1 cellular context compared by ENCODE assay signal in the genomic region with DNA sequence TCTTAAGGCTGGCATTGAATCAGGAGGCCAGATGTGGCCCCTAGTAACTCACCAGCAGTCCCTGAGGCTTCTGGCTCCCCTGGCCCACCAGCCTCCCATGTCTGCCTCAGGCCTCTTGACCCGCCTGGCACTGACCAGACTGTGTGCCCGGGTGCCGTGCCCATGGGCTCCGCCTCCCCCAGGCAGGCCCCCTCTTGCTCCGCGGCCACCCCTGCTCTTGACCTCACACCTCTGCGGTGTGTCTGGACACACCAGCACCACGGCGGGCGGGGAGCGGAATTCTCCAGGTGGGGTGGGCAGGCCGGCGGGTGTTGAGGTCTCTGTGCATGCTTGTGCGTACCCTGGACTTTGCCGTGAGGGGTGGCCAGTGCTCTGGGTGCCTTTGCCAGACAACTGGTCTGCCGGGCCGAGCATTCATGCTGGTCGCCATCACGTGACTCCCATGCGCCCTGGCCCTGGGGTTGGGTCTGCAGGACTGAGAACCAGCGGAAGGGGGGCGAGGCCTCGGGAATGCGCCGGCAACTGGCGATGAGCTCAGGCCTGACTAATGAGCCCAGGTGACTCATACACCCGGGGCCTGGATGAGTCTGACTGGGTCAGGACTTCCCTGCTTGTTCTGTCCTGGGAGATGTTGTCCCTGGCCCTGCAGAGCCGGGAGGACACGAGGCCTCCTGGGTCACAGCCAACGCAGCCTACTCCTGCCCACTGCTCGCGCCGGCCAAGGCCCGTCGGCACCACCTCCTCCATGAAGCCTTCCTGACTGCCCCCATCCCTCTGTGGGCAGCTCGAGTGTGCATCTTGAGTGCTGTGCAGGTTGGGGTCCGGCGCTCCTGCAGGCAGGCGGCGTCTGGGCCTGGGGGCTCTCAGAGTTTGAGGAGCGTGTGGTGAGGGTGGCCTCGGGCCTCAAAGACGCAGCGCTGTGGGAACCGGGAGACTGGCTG.
TF ChIP-seq lines count a peak whose summit lies in the region.

No MANE protein-coding gene starts in this region.

TF ChIP-seq in HepG2, 621 proteins besides CTCF, POLR2A, EP300 and RAD21 (continued from another document and continues in another):
- TF ChIP-seq, protein P1, sequence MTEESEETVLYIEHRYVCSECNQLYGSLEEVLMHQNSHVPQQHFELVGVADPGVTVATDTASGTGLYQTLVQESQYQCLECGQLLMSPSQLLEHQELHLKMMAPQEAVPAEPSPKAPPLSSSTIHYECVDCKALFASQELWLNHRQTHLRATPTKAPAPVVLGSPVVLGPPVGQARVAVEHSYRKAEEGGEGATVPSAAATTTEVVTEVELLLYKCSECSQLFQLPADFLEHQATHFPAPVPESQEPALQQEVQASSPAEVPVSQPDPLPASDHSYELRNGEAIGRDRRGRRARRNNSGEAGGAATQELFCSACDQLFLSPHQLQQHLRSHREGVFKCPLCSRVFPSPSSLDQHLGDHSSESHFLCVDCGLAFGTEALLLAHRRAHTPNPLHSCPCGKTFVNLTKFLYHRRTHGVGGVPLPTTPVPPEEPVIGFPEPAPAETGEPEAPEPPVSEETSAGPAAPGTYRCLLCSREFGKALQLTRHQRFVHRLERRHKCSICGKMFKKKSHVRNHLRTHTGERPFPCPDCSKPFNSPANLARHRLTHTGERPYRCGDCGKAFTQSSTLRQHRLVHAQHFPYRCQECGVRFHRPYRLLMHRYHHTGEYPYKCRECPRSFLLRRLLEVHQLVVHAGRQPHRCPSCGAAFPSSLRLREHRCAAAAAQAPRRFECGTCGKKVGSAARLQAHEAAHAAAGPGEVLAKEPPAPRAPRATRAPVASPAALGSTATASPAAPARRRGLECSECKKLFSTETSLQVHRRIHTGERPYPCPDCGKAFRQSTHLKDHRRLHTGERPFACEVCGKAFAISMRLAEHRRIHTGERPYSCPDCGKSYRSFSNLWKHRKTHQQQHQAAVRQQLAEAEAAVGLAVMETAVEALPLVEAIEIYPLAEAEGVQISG (CRISPR knock-in tag; IDR thresholded peaks at IDR 0.05), result peak; percentile 91
- TF ChIP-seq HDAC6 (IDR thresholded peaks at IDR 0.05; ENCODE audit: low read depth, low read length), result no peak
- no peak; the same call in none of the 2 replicates for TF ChIP-seq ZNF12 (CRISPR knock-in tag; IDR thresholded peaks at IDR 0.05)
- 0 out of 2 replicates have a peak, but pooled peaks have one; percentile 75 for TF ChIP-seq ZNF430 (CRISPR knock-in tag; IDR thresholded peaks at IDR 0.05)
- TF ChIP-seq DNMT1 (CRISPR knock-in tag; IDR thresholded peaks at IDR 0.05), result no peak
- no peak for TF ChIP-seq ZNF790 (CRISPR knock-in tag; IDR thresholded peaks at IDR 0.05; ENCODE audit: borderline replicate concordance)
- peak; percentile 87 for TF ChIP-seq MIXL1 (CRISPR knock-in tag; IDR thresholded peaks at IDR 0.05)
- peak; percentile 52; the same call in 1 of the 2 replicates for TF ChIP-seq LCORL (IDR thresholded peaks at IDR 0.05)
- peak; percentile 99 for TF ChIP-seq LCORL (CRISPR knock-in tag; IDR thresholded peaks at IDR 0.05)
- TF ChIP-seq, protein P2, sequence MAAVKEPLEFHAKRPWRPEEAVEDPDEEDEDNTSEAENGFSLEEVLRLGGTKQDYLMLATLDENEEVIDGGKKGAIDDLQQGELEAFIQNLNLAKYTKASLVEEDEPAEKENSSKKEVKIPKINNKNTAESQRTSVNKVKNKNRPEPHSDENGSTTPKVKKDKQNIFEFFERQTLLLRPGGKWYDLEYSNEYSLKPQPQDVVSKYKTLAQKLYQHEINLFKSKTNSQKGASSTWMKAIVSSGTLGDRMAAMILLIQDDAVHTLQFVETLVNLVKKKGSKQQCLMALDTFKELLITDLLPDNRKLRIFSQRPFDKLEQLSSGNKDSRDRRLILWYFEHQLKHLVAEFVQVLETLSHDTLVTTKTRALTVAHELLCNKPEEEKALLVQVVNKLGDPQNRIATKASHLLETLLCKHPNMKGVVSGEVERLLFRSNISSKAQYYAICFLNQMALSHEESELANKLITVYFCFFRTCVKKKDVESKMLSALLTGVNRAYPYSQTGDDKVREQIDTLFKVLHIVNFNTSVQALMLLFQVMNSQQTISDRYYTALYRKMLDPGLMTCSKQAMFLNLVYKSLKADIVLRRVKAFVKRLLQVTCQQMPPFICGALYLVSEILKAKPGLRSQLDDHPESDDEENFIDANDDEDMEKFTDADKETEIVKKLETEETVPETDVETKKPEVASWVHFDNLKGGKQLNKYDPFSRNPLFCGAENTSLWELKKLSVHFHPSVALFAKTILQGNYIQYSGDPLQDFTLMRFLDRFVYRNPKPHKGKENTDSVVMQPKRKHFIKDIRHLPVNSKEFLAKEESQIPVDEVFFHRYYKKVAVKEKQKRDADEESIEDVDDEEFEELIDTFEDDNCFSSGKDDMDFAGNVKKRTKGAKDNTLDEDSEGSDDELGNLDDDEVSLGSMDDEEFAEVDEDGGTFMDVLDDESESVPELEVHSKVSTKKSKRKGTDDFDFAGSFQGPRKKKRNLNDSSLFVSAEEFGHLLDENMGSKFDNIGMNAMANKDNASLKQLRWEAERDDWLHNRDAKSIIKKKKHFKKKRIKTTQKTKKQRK (IDR thresholded peaks at IDR 0.05; ENCODE audit: low read length), result no peak
- TF ChIP-seq ZBTB42 (CRISPR knock-in tag; IDR thresholded peaks at IDR 0.05), result 0 out of 2 replicates have a peak, but pooled peaks have one; percentile 31
- 0 out of 2 replicates have a peak, but pooled peaks have one; percentile 74 for TF ChIP-seq ZNF205 (CRISPR knock-in tag; IDR thresholded peaks at IDR 0.05)
- peak; percentile 95 for TF ChIP-seq ZNF451 (CRISPR knock-in tag; IDR thresholded peaks at IDR 0.05)
- peak; percentile 87 for TF ChIP-seq RFXAP (CRISPR knock-in tag; IDR thresholded peaks at IDR 0.05; ENCODE audit: borderline replicate concordance)
- TF ChIP-seq, protein P3, sequence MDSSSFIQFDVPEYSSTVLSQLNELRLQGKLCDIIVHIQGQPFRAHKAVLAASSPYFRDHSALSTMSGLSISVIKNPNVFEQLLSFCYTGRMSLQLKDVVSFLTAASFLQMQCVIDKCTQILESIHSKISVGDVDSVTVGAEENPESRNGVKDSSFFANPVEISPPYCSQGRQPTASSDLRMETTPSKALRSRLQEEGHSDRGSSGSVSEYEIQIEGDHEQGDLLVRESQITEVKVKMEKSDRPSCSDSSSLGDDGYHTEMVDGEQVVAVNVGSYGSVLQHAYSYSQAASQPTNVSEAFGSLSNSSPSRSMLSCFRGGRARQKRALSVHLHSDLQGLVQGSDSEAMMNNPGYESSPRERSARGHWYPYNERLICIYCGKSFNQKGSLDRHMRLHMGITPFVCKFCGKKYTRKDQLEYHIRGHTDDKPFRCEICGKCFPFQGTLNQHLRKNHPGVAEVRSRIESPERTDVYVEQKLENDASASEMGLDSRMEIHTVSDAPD (CRISPR knock-in tag; IDR thresholded peaks at IDR 0.05), result peak; percentile 91; the same call in 1 of the 2 replicates
- TF ChIP-seq ZSCAN29 (CRISPR knock-in tag; conservative IDR thresholded peaks at IDR 0.05), result peak; percentile 60; the same call in 1 of the 2 replicates
- TF ChIP-seq CBX2 (IDR thresholded peaks at IDR 0.05; ENCODE audit: low read depth, low read length), result no peak
- TF ChIP-seq CBX2 (CRISPR knock-in tag; IDR thresholded peaks at IDR 0.05; ENCODE audit: low read depth), result no peak
- peak; percentile 96; the same call in 1 of the 2 replicates for TF ChIP-seq ZNF232 (CRISPR knock-in tag; IDR thresholded peaks at IDR 0.05; ENCODE audit: borderline replicate concordance)
- TF ChIP-seq, protein P4, sequence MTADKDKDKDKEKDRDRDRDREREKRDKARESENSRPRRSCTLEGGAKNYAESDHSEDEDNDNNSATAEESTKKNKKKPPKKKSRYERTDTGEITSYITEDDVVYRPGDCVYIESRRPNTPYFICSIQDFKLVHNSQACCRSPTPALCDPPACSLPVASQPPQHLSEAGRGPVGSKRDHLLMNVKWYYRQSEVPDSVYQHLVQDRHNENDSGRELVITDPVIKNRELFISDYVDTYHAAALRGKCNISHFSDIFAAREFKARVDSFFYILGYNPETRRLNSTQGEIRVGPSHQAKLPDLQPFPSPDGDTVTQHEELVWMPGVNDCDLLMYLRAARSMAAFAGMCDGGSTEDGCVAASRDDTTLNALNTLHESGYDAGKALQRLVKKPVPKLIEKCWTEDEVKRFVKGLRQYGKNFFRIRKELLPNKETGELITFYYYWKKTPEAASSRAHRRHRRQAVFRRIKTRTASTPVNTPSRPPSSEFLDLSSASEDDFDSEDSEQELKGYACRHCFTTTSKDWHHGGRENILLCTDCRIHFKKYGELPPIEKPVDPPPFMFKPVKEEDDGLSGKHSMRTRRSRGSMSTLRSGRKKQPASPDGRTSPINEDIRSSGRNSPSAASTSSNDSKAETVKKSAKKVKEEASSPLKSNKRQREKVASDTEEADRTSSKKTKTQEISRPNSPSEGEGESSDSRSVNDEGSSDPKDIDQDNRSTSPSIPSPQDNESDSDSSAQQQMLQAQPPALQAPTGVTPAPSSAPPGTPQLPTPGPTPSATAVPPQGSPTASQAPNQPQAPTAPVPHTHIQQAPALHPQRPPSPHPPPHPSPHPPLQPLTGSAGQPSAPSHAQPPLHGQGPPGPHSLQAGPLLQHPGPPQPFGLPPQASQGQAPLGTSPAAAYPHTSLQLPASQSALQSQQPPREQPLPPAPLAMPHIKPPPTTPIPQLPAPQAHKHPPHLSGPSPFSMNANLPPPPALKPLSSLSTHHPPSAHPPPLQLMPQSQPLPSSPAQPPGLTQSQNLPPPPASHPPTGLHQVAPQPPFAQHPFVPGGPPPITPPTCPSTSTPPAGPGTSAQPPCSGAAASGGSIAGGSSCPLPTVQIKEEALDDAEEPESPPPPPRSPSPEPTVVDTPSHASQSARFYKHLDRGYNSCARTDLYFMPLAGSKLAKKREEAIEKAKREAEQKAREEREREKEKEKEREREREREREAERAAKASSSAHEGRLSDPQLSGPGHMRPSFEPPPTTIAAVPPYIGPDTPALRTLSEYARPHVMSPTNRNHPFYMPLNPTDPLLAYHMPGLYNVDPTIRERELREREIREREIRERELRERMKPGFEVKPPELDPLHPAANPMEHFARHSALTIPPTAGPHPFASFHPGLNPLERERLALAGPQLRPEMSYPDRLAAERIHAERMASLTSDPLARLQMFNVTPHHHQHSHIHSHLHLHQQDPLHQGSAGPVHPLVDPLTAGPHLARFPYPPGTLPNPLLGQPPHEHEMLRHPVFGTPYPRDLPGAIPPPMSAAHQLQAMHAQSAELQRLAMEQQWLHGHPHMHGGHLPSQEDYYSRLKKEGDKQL (CRISPR knock-in tag; IDR thresholded peaks at IDR 0.05; ENCODE audit: low read depth), result no peak; the same call in 1 of the 2 replicates
- no peak for TF ChIP-seq SRSF9 (IDR thresholded peaks at IDR 0.05; ENCODE audit: borderline replicate concordance, insufficient read depth, low read depth, low read length, poor library complexity, severe bottlenecking)
- peak; percentile 73 for TF ChIP-seq TBX3 (IDR thresholded peaks at IDR 0.05; ENCODE audit: borderline replicate concordance)
- TF ChIP-seq, protein P5, sequence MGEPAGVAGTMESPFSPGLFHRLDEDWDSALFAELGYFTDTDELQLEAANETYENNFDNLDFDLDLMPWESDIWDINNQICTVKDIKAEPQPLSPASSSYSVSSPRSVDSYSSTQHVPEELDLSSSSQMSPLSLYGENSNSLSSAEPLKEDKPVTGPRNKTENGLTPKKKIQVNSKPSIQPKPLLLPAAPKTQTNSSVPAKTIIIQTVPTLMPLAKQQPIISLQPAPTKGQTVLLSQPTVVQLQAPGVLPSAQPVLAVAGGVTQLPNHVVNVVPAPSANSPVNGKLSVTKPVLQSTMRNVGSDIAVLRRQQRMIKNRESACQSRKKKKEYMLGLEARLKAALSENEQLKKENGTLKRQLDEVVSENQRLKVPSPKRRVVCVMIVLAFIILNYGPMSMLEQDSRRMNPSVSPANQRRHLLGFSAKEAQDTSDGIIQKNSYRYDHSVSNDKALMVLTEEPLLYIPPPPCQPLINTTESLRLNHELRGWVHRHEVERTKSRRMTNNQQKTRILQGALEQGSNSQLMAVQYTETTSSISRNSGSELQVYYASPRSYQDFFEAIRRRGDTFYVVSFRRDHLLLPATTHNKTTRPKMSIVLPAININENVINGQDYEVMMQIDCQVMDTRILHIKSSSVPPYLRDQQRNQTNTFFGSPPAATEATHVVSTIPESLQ (CRISPR knock-in tag; conservative IDR thresholded peaks at IDR 0.05), result 0 out of 2 replicates have a peak, but pooled peaks have one; percentile 15
- TF ChIP-seq RELA (CRISPR knock-in tag; IDR thresholded peaks at IDR 0.05), result 0 out of 2 replicates have a peak, but pooled peaks have one; percentile 65
- TF ChIP-seq, protein P6, sequence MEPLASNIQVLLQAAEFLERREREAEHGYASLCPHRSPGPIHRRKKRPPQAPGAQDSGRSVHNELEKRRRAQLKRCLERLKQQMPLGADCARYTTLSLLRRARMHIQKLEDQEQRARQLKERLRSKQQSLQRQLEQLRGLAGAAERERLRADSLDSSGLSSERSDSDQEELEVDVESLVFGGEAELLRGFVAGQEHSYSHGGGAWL (CRISPR knock-in tag; IDR thresholded peaks at IDR 0.05), result peak; percentile 83
- peak; percentile 96 for TF ChIP-seq ZNF746 (CRISPR knock-in tag; IDR thresholded peaks at IDR 0.05)
- peak; percentile 74; the same call in 1 of the 2 replicates for TF ChIP-seq ZNF34 (CRISPR knock-in tag; IDR thresholded peaks at IDR 0.05; ENCODE audit: borderline replicate concordance)
- TF ChIP-seq NCOA5 (CRISPR knock-in tag; IDR thresholded peaks at IDR 0.05), result no peak
- peak; percentile 54; the same call in 1 of the 2 replicates for TF ChIP-seq CBX5 (CRISPR knock-in tag; IDR thresholded peaks at IDR 0.05; ENCODE audit: borderline replicate concordance)
- no peak for TF ChIP-seq ZBTB1 (CRISPR knock-in tag; IDR thresholded peaks at IDR 0.05; ENCODE audit: borderline replicate concordance)
- TF ChIP-seq ZNF773 (CRISPR knock-in tag; IDR thresholded peaks at IDR 0.05; ENCODE audit: borderline replicate concordance), result peak; percentile 64; the same call in 1 of the 2 replicates
- no peak for TF ChIP-seq CBFB (CRISPR knock-in tag; IDR thresholded peaks at IDR 0.05)
- TF ChIP-seq, protein P7, sequence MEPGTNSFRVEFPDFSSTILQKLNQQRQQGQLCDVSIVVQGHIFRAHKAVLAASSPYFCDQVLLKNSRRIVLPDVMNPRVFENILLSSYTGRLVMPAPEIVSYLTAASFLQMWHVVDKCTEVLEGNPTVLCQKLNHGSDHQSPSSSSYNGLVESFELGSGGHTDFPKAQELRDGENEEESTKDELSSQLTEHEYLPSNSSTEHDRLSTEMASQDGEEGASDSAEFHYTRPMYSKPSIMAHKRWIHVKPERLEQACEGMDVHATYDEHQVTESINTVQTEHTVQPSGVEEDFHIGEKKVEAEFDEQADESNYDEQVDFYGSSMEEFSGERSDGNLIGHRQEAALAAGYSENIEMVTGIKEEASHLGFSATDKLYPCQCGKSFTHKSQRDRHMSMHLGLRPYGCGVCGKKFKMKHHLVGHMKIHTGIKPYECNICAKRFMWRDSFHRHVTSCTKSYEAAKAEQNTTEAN (CRISPR knock-in tag; conservative IDR thresholded peaks at IDR 0.05), result peak; percentile 93
